In genomic region chr3:172201136-172201989, GRCh38 we compare ENCODE assay signal across 8 cellular contexts.
DNase-seq lines count a peak whose midpoint lies in the region; ATAC-seq and TF ChIP-seq lines count a peak whose summit lies in the region.

No MANE protein-coding gene starts in this region.

- no peak for TF ChIP-seq EP300 in gastroesophageal sphincter (IDR thresholded peaks at IDR 0.05)

- H3K4me3 ChIP-seq in SJSA1 (no peak overlapping the region), gastroesophageal sphincter (no peak overlapping the region), H7 (ENCODE audit: insufficient read depth, low read depth, low read length) (no peak overlapping the region)

- 10 to 19% methylated on average over 10 to 12 of the region's 12 CpGs for WGBS in gastroesophageal sphincter (ENCODE audit: low coverage in 1 of 2), 2 donors

- H3K9me3 ChIP-seq in SJSA1 (replicated peaks) (0 out of 2 replicates have a peak, but pooled peaks cover 3% of the 10 kb centered on the region), gastroesophageal sphincter (no peaks in the 10 kb centered on the region)

- TF ChIP-seq CTCF in gastroesophageal sphincter (IDR thresholded peaks at IDR 0.05), result no peak

- peak; percentile 68 for ATAC-seq in gastroesophageal sphincter
- no peak for ATAC-seq in esophagus mucosa
- ATAC-seq in HG02798 (IDR thresholded peaks at IDR 0.05; ENCODE audit: poor library complexity, unreplicated experiment), result no peak

- peak; percentile 75 for DNase-seq in G401 (ENCODE audit: low spot score)
- DNase-seq in SJSA1 (ENCODE audit: low read depth in 1 of 2, low spot score in 2 of 2), result peak; percentile 59 to 66
- DNase-seq in putamen (ENCODE audit: low spot score), result peak; percentile 12
- DNase-seq in COLO829 (ENCODE audit: low spot score), result no peak
- no peak for DNase-seq in H7

- in situ Hi-C loops in G401 (cut with HindIII; ENCODE audit: low sequenced_read_pairs), result no loop called here

- H3K27ac ChIP-seq in SJSA1 (peak overlapping the region; percentile 60), gastroesophageal sphincter (peak overlapping the region; percentile 67 to 92 (median 80))

- H3K4me1 ChIP-seq in SJSA1 (replicated peaks) (peaks cover 49% of the 10 kb centered on the region), gastroesophageal sphincter (peaks cover 29 to 54% (median 42%) of the 10 kb centered on the region in 3 donors)

- no peak for TF ChIP-seq POLR2A in gastroesophageal sphincter (IDR thresholded peaks at IDR 0.05)

- H3K36me3 ChIP-seq in SJSA1 (peaks cover 5% of the 10 kb centered on the region; the same call in 1 of the 2 replicates), gastroesophageal sphincter (no peaks in the 10 kb centered on the region), H7 (replicated peaks; ENCODE audit: control insufficient read depth, insufficient read depth, low read length) (no peaks in the 10 kb centered on the region)

- no peaks in the 10 kb centered on the region for H3K27me3 ChIP-seq in SJSA1 (replicated peaks)
- H3K27me3 ChIP-seq in gastroesophageal sphincter, result no peaks in the 10 kb centered on the region
- H3K27me3 ChIP-seq in H7 (ENCODE audit: control insufficient read depth, insufficient read depth, low read length), result no peaks in the 10 kb centered on the region

Comparison
In these comparisons a context has a peak if more than half of its experiments do, and no peak if none do; other contexts are left out.
1. DNase-seq: peak in G401 (single experiment), SJSA1 (2 of 2) and putamen (single experiment); none in COLO829 (single experiment) and H7 (single experiment).